In genomic region chr22:24567668-24568067, GRCh38 we compare ENCODE assay signal across 23 cellular contexts. TPM values are rescaled to one million over a fixed set of nuclear protein-coding genes. Genes with fewer than 3 reads are reported as not detected.
DNase-seq lines count a peak whose midpoint lies in the region; ATAC-seq and TF ChIP-seq lines count a peak whose summit lies in the region.
"Had no signal": no experiment of that assay in that cellular context is flagged by ENCODE, and none has a peak within 500 bp of the region (broad histone marks: within the 10 kb centered on the region; RNA-seq: fewer than 3 reads in every experiment).

No MANE protein-coding gene starts in this region.

- H3K27ac ChIP-seq in left ventricle myocardium inferior (replicated peaks) (peak overlapping the region; percentile 89), lower lobe of right lung (no peak overlapping the region), aorta (ENCODE audit: low read depth in 1 of 2, low read length in 2 of 2) (no peak overlapping the region), tibial artery (no peak overlapping the region)
- H3K27ac ChIP-seq: BLaER1, SJSA1 had no signal

- DNase-seq in left ventricle myocardium inferior, result no peak
- DNase-seq in Right ventricle myocardium superior, result no peak
- DNase-seq in lower lobe of right lung, result no peak
- DNase-seq in aorta, result peak; percentile 6 to 37
- no peak for DNase-seq in tibial artery
- no peak for DNase-seq in NCI-H2029 treated with DMSO at 0.1 percent for 48 hours (lab: John Stamatoyannopoulos, UW)
- no peak for DNase-seq in natural killer cell
- DNase-seq: CD4-positive, CD25-positive, alpha-beta regulatory T cell; DMS53; GOT3; HCEC 1CT; Karpas-422; NCI-H1092 treated with DMSO at 0.1 percent for 48 hours; NCI-H1436 treated with DMSO at 0.1 percent for 48 hours; NCI-H2107; NCI-H774; NK-92 treated with Interleukin-12 subunit alpha and Interleukin-12 subunit beta, amount 100 ng/mL, for 24 hours; PC-3 had no signal

- H3K4me3 Mint-ChIP-seq in natural killer cell, result no peak overlapping the region
- H3K4me3 Mint-ChIP-seq: CD4-positive, CD25-positive, alpha-beta regulatory T cell had no signal

- peaks cover 54% of the 10 kb centered on the region for H3K4me1 ChIP-seq in left ventricle myocardium inferior
- peaks cover 37% of the 10 kb centered on the region for H3K4me1 ChIP-seq in lower lobe of right lung
- peaks cover 0 to 5% of the 10 kb centered on the region in 2 donors for H3K4me1 ChIP-seq in aorta (ENCODE audit: control insufficient read depth in 1 of 2, insufficient read depth in 2 of 2, low read length in 2 of 2)
- peaks cover 0 to 34% (median 14%) of the 10 kb centered on the region in 4 donors for H3K4me1 ChIP-seq in tibial artery
- H3K4me1 ChIP-seq: BLaER1 had no signal

- H3K9me3 Mint-ChIP-seq in natural killer cell, result no peaks in the 10 kb centered on the region
- H3K9me3 Mint-ChIP-seq: CD4-positive, CD25-positive, alpha-beta regulatory T cell had no signal

- no peak overlapping the region for H3K4me3 ChIP-seq in left ventricle myocardium inferior
- H3K4me3 ChIP-seq in lower lobe of right lung, result no peak overlapping the region
- H3K4me3 ChIP-seq in aorta (ENCODE audit: low read length in 2 of 2), result no peak overlapping the region
- no peak overlapping the region for H3K4me3 ChIP-seq in tibial artery
- H3K4me3 ChIP-seq: BLaER1, SJSA1 had no signal

- no peaks in the 10 kb centered on the region for H3K27me3 ChIP-seq in left ventricle myocardium inferior (ENCODE audit: low read depth)
- no peaks in the 10 kb centered on the region for H3K27me3 ChIP-seq in lower lobe of right lung (ENCODE audit: low read depth)
- H3K27me3 ChIP-seq in aorta (ENCODE audit: control insufficient read depth in 1 of 2, insufficient read depth in 2 of 2, low read length in 1 of 2), result no peaks in the 10 kb centered on the region
- no peaks in the 10 kb centered on the region for H3K27me3 ChIP-seq in tibial artery
- H3K27me3 ChIP-seq: BLaER1, SJSA1 had no signal

- H3K9me3 ChIP-seq in left ventricle myocardium inferior (replicated peaks), result no peaks in the 10 kb centered on the region
- H3K9me3 ChIP-seq in lower lobe of right lung, result no peaks in the 10 kb centered on the region
- H3K9me3 ChIP-seq in aorta (ENCODE audit: control insufficient read depth, low read length), result no peaks in the 10 kb centered on the region
- no peaks in the 10 kb centered on the region for H3K9me3 ChIP-seq in tibial artery
- H3K9me3 ChIP-seq: BLaER1, SJSA1 had no signal

- H3K27ac Mint-ChIP-seq in natural killer cell, result no peak overlapping the region

- H3K27me3 Mint-ChIP-seq in natural killer cell (ENCODE audit: low read depth in 2 of 2), result no peaks in the 10 kb centered on the region
- H3K27me3 Mint-ChIP-seq: CD4-positive, CD25-positive, alpha-beta regulatory T cell had no signal

- intact Hi-C loops in left ventricle myocardium inferior (cut with micrococcal nuclease) (no loop called here), Right ventricle myocardium superior (cut with DNase I) (no loop called here), lower lobe of right lung (cut with DNase I) (no loop called here), aorta (cut with DNase I) (no loop called here), tibial artery (cut with DNase I; ENCODE audit: low total_unique reads) (no loop called here), natural killer cell (cut with micrococcal nuclease) (no loop called here)

- peaks cover under 1% of the 10 kb centered on the region for H3K36me3 Mint-ChIP-seq in natural killer cell

- ATAC-seq in Right ventricle myocardium superior (ENCODE audit: poor library complexity) (no peak), HG02588 (IDR thresholded peaks at IDR 0.05; ENCODE audit: unreplicated experiment) (peak; percentile 50), lower lobe of right lung (peak; percentile 18 to 46), aorta (ENCODE audit: low FRiP score) (no peak), natural killer cell (no peak)
- ATAC-seq: HepG2, PC-3, Right ventricle myocardium inferior had no signal

- WGBS in aorta, 2 donors, result 84 to 86% methylated on average over 10 of the region's 10 CpGs

- H3K36me3 ChIP-seq in left ventricle myocardium inferior (peaks cover 52% of the 10 kb centered on the region), lower lobe of right lung (peaks cover 77% of the 10 kb centered on the region), aorta (ENCODE audit: control insufficient read depth in 1 of 2, insufficient read depth in 2 of 2, low read length in 1 of 2) (peaks cover 5% of the 10 kb centered on the region in 2 donors), tibial artery (peaks cover 44 to 68% (median 56%) of the 10 kb centered on the region in 3 donors)

- TF ChIP-seq CTCF in left ventricle myocardium inferior (IDR thresholded peaks at IDR 0.05; ENCODE audit: borderline replicate concordance) (no peak), lower lobe of right lung (IDR thresholded peaks at IDR 0.05) (no peak), tibial artery (IDR thresholded peaks at IDR 0.05) (no peak), natural killer cell (IDR thresholded peaks at IDR 0.05) (no peak)

- H3K4me1 Mint-ChIP-seq in natural killer cell, result peaks cover 17 to 36% of the 10 kb centered on the region in 2 donors

RNA-seq across cellular contexts. Expression of gene SNRPD3, which starts 11.9 kb away (rescaled TPM):
- total RNA-seq in left ventricle myocardium inferior, result 69.9 TPM
- total RNA-seq in Right ventricle myocardium superior, result 63.1 TPM
- total RNA-seq in lower lobe of right lung, result 66.8 TPM
- 10 to 100 TPM; 43.4 to 44.8 TPM for total RNA-seq in aorta
- polyA plus RNA-seq in aorta, result 10 to 100 TPM; 75.2 to 91.4 TPM
- 10 to 100 TPM; 40.9 to 44.6 (median 44.0) TPM for total RNA-seq in natural killer cell

RNA-seq across cellular contexts. Expression of gene GUCD1, which starts 12.7 kb away (rescaled TPM):
- 203 TPM for total RNA-seq in left ventricle myocardium inferior
- total RNA-seq in Right ventricle myocardium superior, result 291 TPM
- total RNA-seq in lower lobe of right lung, result 120 TPM
- 10 to 100 TPM; 60.7 to 67.0 TPM for total RNA-seq in aorta
- 10 to 100 TPM; 42.2 to 71.6 TPM for polyA plus RNA-seq in aorta
- total RNA-seq in natural killer cell, result 100 to 1,000 TPM in 1 of 3 donors, 10 to 100 TPM in 2; 76.9 to 102 (median 94.9) TPM

RNA-seq across cellular contexts. Expression of gene LRRC75B, which starts 25.2 kb away (rescaled TPM):
- 5.6 TPM for total RNA-seq in left ventricle myocardium inferior
- total RNA-seq in Right ventricle myocardium superior, result 5.0 TPM
- 10.2 TPM for total RNA-seq in lower lobe of right lung
- 10 to 100 TPM in 1 of 2 donors, 1 to 10 TPM in 1; 4.6 to 15.0 TPM for total RNA-seq in aorta
- polyA plus RNA-seq in aorta, result 10 to 100 TPM in 1 of 2 donors, 1 to 10 TPM in 1; 6.1 to 47.7 TPM
- total RNA-seq in natural killer cell, result 1 to 10 TPM; 1.7 to 4.8 (median 2.3) TPM
- total RNA-seq: CD4-positive, CD25-positive, alpha-beta regulatory T cell had no signal

RNA-seq across cellular contexts. Expression of gene GGT1, which starts 35.3 kb away (rescaled TPM):
- total RNA-seq in left ventricle myocardium inferior (1.1 TPM), Right ventricle myocardium superior (1.5 TPM), lower lobe of right lung (65.1 TPM), aorta (10 to 100 TPM in 1 of 2 donors, 1 to 10 TPM in 1; 4.0 to 14.2 TPM), natural killer cell (10 to 100 TPM in 1 of 3 donors, 1 to 10 TPM in 2; 4.0 to 11.9 (median 7.0) TPM)
- polyA plus RNA-seq in aorta, result 10 to 100 TPM; 14.3 to 24.1 TPM

Comparison
In these comparisons a context has a peak if more than half of its experiments do, and no peak if none do; other contexts are left out.
1. DNase-seq: peak in aorta (2 of 2); none in left ventricle myocardium inferior (single experiment), Right ventricle myocardium superior (single experiment), lower lobe of right lung (single experiment), tibial artery (0 of 2), NCI-H2029 treated with DMSO at 0.1 percent for 48 hours (single experiment) and natural killer cell (single experiment).
2. ATAC-seq: peak in HG02588 (single experiment) and lower lobe of right lung (2 of 2); none in Right ventricle myocardium superior (single experiment), aorta (single experiment) and natural killer cell (0 of 3).